8 cellular contexts compared by ENCODE assay signal in the genomic region with DNA sequence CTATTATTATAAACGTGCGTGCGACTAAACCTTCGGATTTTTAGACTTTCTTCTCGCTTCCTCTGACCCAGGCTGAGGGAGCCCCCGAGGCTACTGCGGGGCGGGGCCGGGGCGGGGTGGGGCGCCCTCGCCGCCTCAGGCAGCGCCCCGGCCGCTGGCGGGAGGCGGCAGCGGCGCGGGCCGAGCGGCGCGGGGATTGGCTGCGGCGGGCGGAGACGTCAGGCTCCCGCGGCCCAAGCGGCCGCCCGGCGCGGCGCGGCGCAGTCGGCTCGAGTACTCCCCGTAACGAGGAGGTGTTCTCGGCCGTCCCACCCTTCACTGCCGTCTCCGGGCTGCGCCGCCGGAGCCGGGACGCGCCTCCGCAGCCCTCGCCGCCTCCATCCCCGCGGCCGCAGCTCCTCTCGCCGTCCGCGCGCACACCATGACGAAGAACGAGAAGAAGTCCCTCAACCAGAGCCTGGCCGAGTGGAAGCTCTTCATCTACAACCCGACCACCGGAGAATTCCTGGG. TPM values are rescaled to one million over a fixed set of nuclear protein-coding genes. Genes with fewer than 3 reads are reported as not detected.
DNase-seq lines count a peak whose midpoint lies in the region; ATAC-seq and TF ChIP-seq lines count a peak whose summit lies in the region.

TSS of gene ATP1B3 (plus strand) at position 263 of the 510 bp plus-strand sequence. CDS start at position 422, 159 bp downstream.

- ATAC-seq in GM21723 (IDR thresholded peaks at IDR 0.05; ENCODE audit: unreplicated experiment) (peak; percentile 79), RWPE2 (ENCODE audit: low read depth) (peak; percentile 85)
- peak; percentile 84 for ATAC-seq in stimulated activated naive CD8-positive, alpha-beta T cell treated with anti-CD3 and anti-CD28 coated beads, Interleukin-15, amount 100 ng/mL, for 72 hours

- peaks cover 3% of the 10 kb centered on the region; the same call in 1 of the 2 replicates for H3F3A ChIP-seq in DOHH2 (ENCODE audit: control insufficient read depth, insufficient read depth)
- no peaks in the 10 kb centered on the region for H3F3A ChIP-seq in neural cell (ENCODE audit: insufficient read depth, low read length, poor library complexity, severe bottlenecking)

- H3K4me1 ChIP-seq in DOHH2 (ENCODE audit: control insufficient read depth, low read length) (peaks cover 35% of the 10 kb centered on the region), RWPE2 (ENCODE audit: insufficient read depth, poor library complexity, severe bottlenecking) (peaks cover 12% of the 10 kb centered on the region)

- in situ Hi-C loops in KBM-7 (cut with MboI; ENCODE audit: low pct_unique_long_range_greater_than_20kb, low sequenced_read_pairs), result no loop called here

- H3K27ac ChIP-seq in DOHH2 (ENCODE audit: low read depth, low read length) (peak within 1 kb of the TSS; percentile 90), RWPE2 (ENCODE audit: poor library complexity, severe bottlenecking) (peak within 1 kb of the TSS; percentile 90), neural cell (ENCODE audit: low read length) (peak within 1 kb of the TSS; percentile 96)

- TF ChIP-seq CTCF in DOHH2 (IDR thresholded peaks at IDR 0.05; ENCODE audit: low read depth, low read length, poor library complexity, severe bottlenecking) (no peak), RWPE2 (IDR thresholded peaks at IDR 0.05; ENCODE audit: poor library complexity, severe bottlenecking) (no peak), neural cell (IDR thresholded peaks at IDR 0.05; ENCODE audit: poor library complexity, severe bottlenecking) (no peak)

- H3K27me3 ChIP-seq in DOHH2 (ENCODE audit: control insufficient read depth, low read length) (no peaks in the 10 kb centered on the region), RWPE2 (ENCODE audit: insufficient read depth, poor library complexity, severe bottlenecking) (no peaks in the 10 kb centered on the region), neural cell (ENCODE audit: insufficient read depth, low read depth, low read length) (no peaks in the 10 kb centered on the region)

- peak within 1 kb of the TSS; percentile 99 for H3K9ac ChIP-seq in neural cell (ENCODE audit: low read length)

- H4K20me1 ChIP-seq in DOHH2 (ENCODE audit: control insufficient read depth, insufficient read depth, low read depth, low read length), result peaks cover 14% of the 10 kb centered on the region; the same call in 1 of the 2 replicates
- peaks cover 3% of the 10 kb centered on the region for H4K20me1 ChIP-seq in neural cell (ENCODE audit: insufficient read depth)

- peak; percentile 76 for DNase-seq in KBM-7
- peak; percentile 74 for DNase-seq in RWPE2 (ENCODE audit: low spot score)
- DNase-seq in activated T-helper 9 cell treated with anti-CD3 and anti-CD28 coated beads, Interleukin-2, amount 50 U/mL, for 16 hours (ENCODE audit: low read depth), result peak; percentile 79
- DNase-seq in fibroblast of the conjunctiva (ENCODE audit: low read depth), result peak; percentile 67
- peak; percentile 85 to 91 for DNase-seq in stimulated activated naive CD8-positive, alpha-beta T cell treated with anti-CD3 and anti-CD28 coated beads, Interleukin-15, amount 100 ng/mL, for 72 hours

- H2AFZ ChIP-seq in neural cell (ENCODE audit: low read depth, low read length), result peak within 1 kb of the TSS; percentile 60

- peak within 1 kb of the TSS; percentile 96 to 97 for H3K27ac Mint-ChIP-seq in stimulated activated naive CD8-positive, alpha-beta T cell treated with anti-CD3 and anti-CD28 coated beads, Interleukin-15, amount 100 ng/mL, for 72 hours

- H3K9me3 ChIP-seq in DOHH2 (ENCODE audit: control insufficient read depth, insufficient read depth, low read length) (no peaks in the 10 kb centered on the region), RWPE2 (ENCODE audit: severe bottlenecking) (no peaks in the 10 kb centered on the region), neural cell (ENCODE audit: low read length) (no peaks in the 10 kb centered on the region)

- peaks cover 37% of the 10 kb centered on the region for H3K4me1 Mint-ChIP-seq in stimulated activated naive CD8-positive, alpha-beta T cell treated with anti-CD3 and anti-CD28 coated beads, Interleukin-15, amount 100 ng/mL, for 72 hours

- no peak for TF ChIP-seq RAD21 in neural cell (conservative IDR thresholded peaks at IDR 0.05)

- H3K4me3 Mint-ChIP-seq in stimulated activated naive CD8-positive, alpha-beta T cell treated with anti-CD3 and anti-CD28 coated beads, Interleukin-15, amount 100 ng/mL, for 72 hours, result peak within 1 kb of the TSS; percentile 92 to 98

- no peak for TF ChIP-seq EP300 in neural cell (conservative IDR thresholded peaks at IDR 0.05; ENCODE audit: poor library complexity, severe bottlenecking)

- H3K4me3 ChIP-seq in DOHH2 (ENCODE audit: low read length) (peak within 1 kb of the TSS; percentile 98), RWPE2 (ENCODE audit: severe bottlenecking) (peak within 1 kb of the TSS; percentile 93), neural cell (ENCODE audit: low read length) (peak within 1 kb of the TSS; percentile 91)

- H3K4me2 ChIP-seq in DOHH2 (ENCODE audit: low read length) (peak within 1 kb of the TSS; percentile 79), neural cell (ENCODE audit: low read length) (peak within 1 kb of the TSS; percentile 89)

- H3K36me3 ChIP-seq in DOHH2 (ENCODE audit: control insufficient read depth, low read length) (peaks cover 41% of the 10 kb centered on the region), RWPE2 (ENCODE audit: low read depth) (peaks cover 8% of the 10 kb centered on the region), neural cell (ENCODE audit: insufficient read depth, low read length) (no peaks in the 10 kb centered on the region)

- H3K79me2 ChIP-seq in DOHH2 (ENCODE audit: control insufficient read depth, low read length) (peaks cover 50% of the 10 kb centered on the region), neural cell (replicated peaks; ENCODE audit: insufficient read depth, low read length) (peaks cover 40% of the 10 kb centered on the region)

- H3K9me3 Mint-ChIP-seq in stimulated activated naive CD8-positive, alpha-beta T cell treated with anti-CD3 and anti-CD28 coated beads, Interleukin-15, amount 100 ng/mL, for 72 hours, result no peaks in the 10 kb centered on the region

- no peaks in the 10 kb centered on the region for H3K9me2 ChIP-seq in DOHH2 (replicated peaks; ENCODE audit: control insufficient read depth, low read length)
- no peaks in the 10 kb centered on the region for H3K9me2 ChIP-seq in neural cell (ENCODE audit: insufficient read depth, low read length)

- no peaks in the 10 kb centered on the region for H3K27me3 Mint-ChIP-seq in stimulated activated naive CD8-positive, alpha-beta T cell treated with anti-CD3 and anti-CD28 coated beads, Interleukin-15, amount 100 ng/mL, for 72 hours

TF ChIP-seq in neural cell, 6 proteins besides CTCF, POLR2A, EP300 and RAD21:
- TF ChIP-seq POLR2AphosphoS5 (IDR thresholded peaks at IDR 0.05), result peak; percentile 89
- TF ChIP-seq SMC3 (conservative IDR thresholded peaks at IDR 0.05; ENCODE audit: poor library complexity), result no peak
- TF ChIP-seq EZH2 (IDR thresholded peaks at IDR 0.05; ENCODE audit: borderline replicate concordance, insufficient read depth, low read length, poor library complexity, severe bottlenecking), result no peak
- TF ChIP-seq, protein P1, sequence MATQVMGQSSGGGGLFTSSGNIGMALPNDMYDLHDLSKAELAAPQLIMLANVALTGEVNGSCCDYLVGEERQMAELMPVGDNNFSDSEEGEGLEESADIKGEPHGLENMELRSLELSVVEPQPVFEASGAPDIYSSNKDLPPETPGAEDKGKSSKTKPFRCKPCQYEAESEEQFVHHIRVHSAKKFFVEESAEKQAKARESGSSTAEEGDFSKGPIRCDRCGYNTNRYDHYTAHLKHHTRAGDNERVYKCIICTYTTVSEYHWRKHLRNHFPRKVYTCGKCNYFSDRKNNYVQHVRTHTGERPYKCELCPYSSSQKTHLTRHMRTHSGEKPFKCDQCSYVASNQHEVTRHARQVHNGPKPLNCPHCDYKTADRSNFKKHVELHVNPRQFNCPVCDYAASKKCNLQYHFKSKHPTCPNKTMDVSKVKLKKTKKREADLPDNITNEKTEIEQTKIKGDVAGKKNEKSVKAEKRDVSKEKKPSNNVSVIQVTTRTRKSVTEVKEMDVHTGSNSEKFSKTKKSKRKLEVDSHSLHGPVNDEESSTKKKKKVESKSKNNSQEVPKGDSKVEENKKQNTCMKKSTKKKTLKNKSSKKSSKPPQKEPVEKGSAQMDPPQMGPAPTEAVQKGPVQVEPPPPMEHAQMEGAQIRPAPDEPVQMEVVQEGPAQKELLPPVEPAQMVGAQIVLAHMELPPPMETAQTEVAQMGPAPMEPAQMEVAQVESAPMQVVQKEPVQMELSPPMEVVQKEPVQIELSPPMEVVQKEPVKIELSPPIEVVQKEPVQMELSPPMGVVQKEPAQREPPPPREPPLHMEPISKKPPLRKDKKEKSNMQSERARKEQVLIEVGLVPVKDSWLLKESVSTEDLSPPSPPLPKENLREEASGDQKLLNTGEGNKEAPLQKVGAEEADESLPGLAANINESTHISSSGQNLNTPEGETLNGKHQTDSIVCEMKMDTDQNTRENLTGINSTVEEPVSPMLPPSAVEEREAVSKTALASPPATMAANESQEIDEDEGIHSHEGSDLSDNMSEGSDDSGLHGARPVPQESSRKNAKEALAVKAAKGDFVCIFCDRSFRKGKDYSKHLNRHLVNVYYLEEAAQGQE (IDR thresholded peaks at IDR 0.05; ENCODE audit: borderline replicate concordance), result peak; percentile 74
- no peak for TF ChIP-seq MXI1 (conservative IDR thresholded peaks at IDR 0.05; ENCODE audit: poor library complexity, severe bottlenecking)
- TF ChIP-seq TAF1 (IDR thresholded peaks at IDR 0.05; ENCODE audit: low read depth), result peak; percentile 72

RNA-seq across cellular contexts. Expression of gene ATP1B3, which starts in this region (rescaled TPM):
- polyA plus RNA-seq in neural cell, result 106 and 131 TPM in 2 replicates
- polyA minus RNA-seq in neural cell, result 39.4 and 49.8 TPM in 2 replicates

Comparison
In these comparisons a context has a peak if more than half of its experiments do, and no peak if none do; other contexts are left out.
1. Peak in every context shown above with its lines: DNase-seq, ATAC-seq, H3K4me3 ChIP-seq and H3K27ac ChIP-seq.